In genomic region chr22:36386900-36387663, GRCh38 we compare ENCODE assay signal across 8 cellular contexts. TPM values are rescaled to one million over a fixed set of nuclear protein-coding genes. Genes with fewer than 3 reads are reported as not detected.
DNase-seq lines count a peak whose midpoint lies in the region; ATAC-seq, FAIRE-seq and TF ChIP-seq lines count a peak whose summit lies in the region.

No MANE protein-coding gene starts in this region.

- H3K9me2 ChIP-seq in Karpas-422 (replicated peaks; ENCODE audit: insufficient read depth, low read length), result no peaks in the 10 kb centered on the region

- CTCF ChIA-PET in CD8-positive, alpha-beta memory T cell (lab: Charles Lee), result interaction anchor here (0.7 to 6.2 kb wide), 7 partner anchors 9 to 99 kb away, joined by 3 to 44 read pairs (median 3); no protein-coding TSS in a partner anchor

- peak in 3 of 5 donors; percentile 39 to 73 (median 44) for DNase-seq in CD8-positive, alpha-beta memory T cell
- DNase-seq in Karpas-422 (peak; percentile 89), head of caudate nucleus (peak in 33 of 42 donors; percentile 29 to 73 (median 48)), pancreas (peak; percentile 65 to 91 (median 78)), NCI-H1092 (lab: John Stamatoyannopoulos, UW) (no peak)
- peak; percentile 81 to 83 for DNase-seq in activated T-cell treated with anti-CD3 and anti-CD28 coated beads, Interleukin-2, amount 50 U/mL, for 72 hours

- POLR2A ChIA-PET in CD8-positive, alpha-beta memory T cell (lab: Charles Lee), result interaction anchor here (0.5 to 6.2 kb wide), 13 partner anchors 7 to 122 kb away, joined by 3 to 76 read pairs (median 5); no protein-coding TSS in a partner anchor

- H3K4me1 Mint-ChIP-seq in CD8-positive, alpha-beta memory T cell, result peaks cover 39 to 46% (median 45%) of the 10 kb centered on the region in 3 donors
- H3K4me1 Mint-ChIP-seq in activated T-cell treated with anti-CD3 and anti-CD28 coated beads, Interleukin-2, amount 50 U/mL, for 72 hours (ENCODE audit: low read depth), result peaks cover 63% of the 10 kb centered on the region

- H3K4me1 ChIP-seq in CD8-positive, alpha-beta memory T cell (ENCODE audit: insufficient read depth, low read length), result peaks cover 40% of the 10 kb centered on the region
- peaks cover 39% of the 10 kb centered on the region for H3K4me1 ChIP-seq in Karpas-422 (ENCODE audit: low read length)
- peaks cover 20 to 37% (median 26%) of the 10 kb centered on the region in 3 donors for H3K4me1 ChIP-seq in pancreas

- peak overlapping the region; percentile 78 to 99 (median 89) for H3K4me3 Mint-ChIP-seq in CD8-positive, alpha-beta memory T cell
- peak overlapping the region; percentile 98 to 99 for H3K4me3 Mint-ChIP-seq in activated T-cell treated with anti-CD3 and anti-CD28 coated beads, Interleukin-2, amount 50 U/mL, for 72 hours

- H3K9me3 ChIP-seq in CD8-positive, alpha-beta memory T cell (ENCODE audit: low read length), result no peaks in the 10 kb centered on the region
- no peaks in the 10 kb centered on the region for H3K9me3 ChIP-seq in Karpas-422 (ENCODE audit: low read length)
- no peaks in the 10 kb centered on the region for H3K9me3 ChIP-seq in pancreas

- peaks cover 0 to 33% (median 10%) of the 10 kb centered on the region in 3 donors for H3K36me3 Mint-ChIP-seq in CD8-positive, alpha-beta memory T cell
- H3K36me3 Mint-ChIP-seq in activated T-cell treated with anti-CD3 and anti-CD28 coated beads, Interleukin-2, amount 50 U/mL, for 72 hours (ENCODE audit: insufficient read depth in 2 of 2), result peaks cover 15 to 28% of the 10 kb centered on the region in 2 donors

- H3K27me3 Mint-ChIP-seq in CD8-positive, alpha-beta memory T cell, result peaks cover 0 to 1% of the 10 kb centered on the region in 2 donors
- H3K27me3 Mint-ChIP-seq in activated T-cell treated with anti-CD3 and anti-CD28 coated beads, Interleukin-2, amount 50 U/mL, for 72 hours (ENCODE audit: low read depth), result no peaks in the 10 kb centered on the region

- H3K36me3 ChIP-seq in CD8-positive, alpha-beta memory T cell (ENCODE audit: insufficient read depth, low read length), result no peaks in the 10 kb centered on the region
- no peaks in the 10 kb centered on the region; the same call in 1 of the 2 replicates for H3K36me3 ChIP-seq in Karpas-422 (ENCODE audit: insufficient read depth, low read length)
- no peaks in the 10 kb centered on the region for H3K36me3 ChIP-seq in pancreas

- peaks cover 20% of the 10 kb centered on the region for H4K20me1 ChIP-seq in Karpas-422 (ENCODE audit: insufficient read depth, low read depth, low read length)

- peak overlapping the region; percentile 64 for H3K27ac ChIP-seq in CD8-positive, alpha-beta memory T cell (ENCODE audit: low read depth, low read length)
- H3K27ac ChIP-seq in Karpas-422 (ENCODE audit: low read length) (peak overlapping the region; percentile 94), pancreas (peak overlapping the region; percentile 95 to 98 (median 96))

- peak overlapping the region; percentile 87 for H3K4me2 ChIP-seq in Karpas-422 (ENCODE audit: low read depth, low read length, poor library complexity, severe bottlenecking)

- ATAC-seq in GM21367 (IDR thresholded peaks at IDR 0.05; ENCODE audit: unreplicated experiment) (peak; percentile 18), pancreas (peak; percentile 16 to 32 (median 20)), GM18870 (IDR thresholded peaks at IDR 0.05; ENCODE audit: unreplicated experiment) (no peak)
- peak; percentile 29 for ATAC-seq in activated T-cell treated with anti-CD3 and anti-CD28 coated beads, Interleukin-2, amount 50 U/mL, for 72 hours (replicated peaks in 1 of 2)

- H3K9me3 Mint-ChIP-seq in CD8-positive, alpha-beta memory T cell, result no peaks in the 10 kb centered on the region
- no peaks in the 10 kb centered on the region for H3K9me3 Mint-ChIP-seq in activated T-cell treated with anti-CD3 and anti-CD28 coated beads, Interleukin-2, amount 50 U/mL, for 72 hours

- H2AFZ ChIP-seq in Karpas-422 (ENCODE audit: low read length), result no peak overlapping the region

- intact Hi-C loops in head of caudate nucleus (cut with DNase I), result loop anchor here (5.0 kb wide), 1 partner anchor 50 kb away; no protein-coding TSS in a partner anchor
- intact Hi-C loops in pancreas (cut with DNase I), result loop anchor here in 2 of 3 donors (10.0 kb wide), 1 partner anchor 52 kb away; no protein-coding TSS in a partner anchor

- H3K4me3 ChIP-seq in CD8-positive, alpha-beta memory T cell (ENCODE audit: low read length), result peak overlapping the region; percentile 82
- H3K4me3 ChIP-seq in Karpas-422 (ENCODE audit: low read length), result peak overlapping the region; percentile 79
- peak overlapping the region; percentile 86 to 99 (median 95) for H3K4me3 ChIP-seq in pancreas

- peak overlapping the region; percentile 82 for H3K9ac ChIP-seq in Karpas-422 (ENCODE audit: low read length)

- no peak for FAIRE-seq in pancreas (lab: Jason Lieb, UNC)

- TF ChIP-seq CTCF in pancreas (IDR thresholded peaks at IDR 0.05), result no peak

- peaks cover 51% of the 10 kb centered on the region for H3K79me2 ChIP-seq in Karpas-422 (ENCODE audit: low read length)

- H3K27ac Mint-ChIP-seq in CD8-positive, alpha-beta memory T cell, result peak overlapping the region; percentile 74 to 100 (median 94)
- peak overlapping the region; percentile 97 for H3K27ac Mint-ChIP-seq in activated T-cell treated with anti-CD3 and anti-CD28 coated beads, Interleukin-2, amount 50 U/mL, for 72 hours

- WGBS in pancreas, 2 donors, result 0 to 1% methylated on average over 53 to 81 of the region's 81 CpGs

- H3K27me3 ChIP-seq in CD8-positive, alpha-beta memory T cell (ENCODE audit: insufficient read depth, low read length, poor library complexity, severe bottlenecking), result no peaks in the 10 kb centered on the region
- H3K27me3 ChIP-seq in Karpas-422 (ENCODE audit: low read length) (no peaks in the 10 kb centered on the region), pancreas (no peaks in the 10 kb centered on the region)

RNA-seq across cellular contexts. Expression of gene MYH9, which starts 0.7 kb away (rescaled TPM):
- total RNA-seq in CD8-positive, alpha-beta memory T cell, result 100 to 1,000 TPM; 680 to 684 TPM
- polyA plus RNA-seq in CD8-positive, alpha-beta memory T cell, result 425 TPM
- 57.5 and 95.1 TPM in 2 replicates for total RNA-seq in Karpas-422 (2014; rRNA removed; shearing (Covaris generic); ENCODE audit: low replicate concordance)
- 100 to 1,000 TPM; 529 to 662 TPM for total RNA-seq in activated T-cell treated with anti-CD3 and anti-CD28 coated beads, Interleukin-2, amount 50 U/mL, for 72 hours
- 100 to 1,000 TPM; 259 to 554 (median 412) TPM for total RNA-seq in pancreas
- 100 to 1,000 TPM in 1 of 2 donors, 10 to 100 TPM in 1; 80.9 to 152 TPM for polyA plus RNA-seq in pancreas
